ENCODE assay signal across 10 cellular contexts in genomic region chr10:97412891-97413304, GRCh38. TPM values are rescaled to one million over a fixed set of nuclear protein-coding genes. Genes with fewer than 3 reads are reported as not detected.
DNase-seq lines count a peak whose midpoint lies in the region; ATAC-seq lines count a peak whose summit lies in the region.
"Had no signal": no experiment of that assay in that cellular context is flagged by ENCODE, and none has a peak within 500 bp of the region (broad histone marks: within the 10 kb centered on the region; RNA-seq: fewer than 3 reads in every experiment).

No MANE protein-coding gene starts in this region.

- peak overlapping the region; percentile 3 to 93 (median 77) for H3K27ac Mint-ChIP-seq in CD8-positive, alpha-beta memory T cell
- H3K27ac Mint-ChIP-seq in naive thymus-derived CD8-positive, alpha-beta T cell = peak overlapping the region; percentile 83 to 92 (median 89)

- H3K4me1 Mint-ChIP-seq in CD8-positive, alpha-beta memory T cell = peaks cover 35 to 43% (median 40%) of the 10 kb centered on the region in 3 donors
- H3K4me1 Mint-ChIP-seq in naive thymus-derived CD8-positive, alpha-beta T cell = peaks cover 18 to 49% (median 42%) of the 10 kb centered on the region in 4 donors

- H3K36me3 ChIP-seq in CD8-positive, alpha-beta memory T cell (ENCODE audit: insufficient read depth, low read length) = no peaks in the 10 kb centered on the region
- no peaks in the 10 kb centered on the region for H3K36me3 ChIP-seq in effector memory CD4-positive, alpha-beta T cell (ENCODE audit: control insufficient read depth, insufficient read depth, low read length)

- no peak for ATAC-seq in naive thymus-derived CD8-positive, alpha-beta T cell

- CTCF ChIA-PET in CD8-positive, alpha-beta memory T cell (lab: Charles Lee) = interaction anchor here (0.8 to 2.9 kb wide), 4 partner anchors 10 to 142 kb away, joined by 3 to 13 read pairs (median 6); partner anchors contain the start of gene RRP12

- H3K4me3 ChIP-seq in CD8-positive, alpha-beta memory T cell (ENCODE audit: low read length) = no peak overlapping the region
- H3K4me3 ChIP-seq in effector memory CD4-positive, alpha-beta T cell (ENCODE audit: insufficient read depth, low read depth, low read length, poor library complexity, severe bottlenecking) = no peak overlapping the region

- H3K36me3 Mint-ChIP-seq in CD8-positive, alpha-beta memory T cell = peaks cover 0 to 2% (median 0%) of the 10 kb centered on the region in 3 donors
- no peaks in the 10 kb centered on the region for H3K36me3 Mint-ChIP-seq in naive thymus-derived CD8-positive, alpha-beta T cell

- no peaks in the 10 kb centered on the region for H3K27me3 Mint-ChIP-seq in CD8-positive, alpha-beta memory T cell
- H3K27me3 Mint-ChIP-seq in naive thymus-derived CD8-positive, alpha-beta T cell = no peaks in the 10 kb centered on the region

- no peaks in the 10 kb centered on the region for H3K27me3 ChIP-seq in CD8-positive, alpha-beta memory T cell (ENCODE audit: insufficient read depth, low read length, poor library complexity, severe bottlenecking)
- H3K27me3 ChIP-seq in effector memory CD4-positive, alpha-beta T cell (replicated peaks; ENCODE audit: control insufficient read depth, insufficient read depth, low read length, poor library complexity, severe bottlenecking) = no peaks in the 10 kb centered on the region

- no peaks in the 10 kb centered on the region for H3K9me3 ChIP-seq in CD8-positive, alpha-beta memory T cell (ENCODE audit: low read length)
- H3K9me3 ChIP-seq in effector memory CD4-positive, alpha-beta T cell (ENCODE audit: control insufficient read depth, low read length) = no peaks in the 10 kb centered on the region

- no peak for DNase-seq in CD8-positive, alpha-beta memory T cell
- peak; percentile 48 for DNase-seq in HT1080 (ENCODE audit: low read depth)
- peak; percentile 48 for DNase-seq in activated T-helper 9 cell treated with anti-CD3 and anti-CD28 coated beads, Interleukin-2, amount 50 U/mL, for 16 hours (ENCODE audit: low read depth)
- no peak for DNase-seq in naive thymus-derived CD8-positive, alpha-beta T cell
- no peak for DNase-seq in NK-92 (lab: John Stamatoyannopoulos, UW; ENCODE audit: unreplicated experiment)
- no peak for DNase-seq in effector memory CD4-positive, alpha-beta T cell
- no peak for DNase-seq in retina
- no peak for DNase-seq in GOT3 (lab: John Stamatoyannopoulos, UW)
- DNase-seq: NCI-H1694 had no signal

- H3K9me3 Mint-ChIP-seq in CD8-positive, alpha-beta memory T cell = no peaks in the 10 kb centered on the region
- no peaks in the 10 kb centered on the region for H3K9me3 Mint-ChIP-seq in naive thymus-derived CD8-positive, alpha-beta T cell
- H3K9me3 Mint-ChIP-seq: neural crest cell had no signal

- peak overlapping the region in 4 of 7 donors; percentile 1 to 49 (median 18) for H3K4me3 Mint-ChIP-seq in CD8-positive, alpha-beta memory T cell
- peak overlapping the region in 7 of 10 donors; percentile 6 to 74 (median 53) for H3K4me3 Mint-ChIP-seq in naive thymus-derived CD8-positive, alpha-beta T cell
- H3K4me3 Mint-ChIP-seq: neural crest cell had no signal

- peaks cover 27% of the 10 kb centered on the region for H3K4me1 ChIP-seq in CD8-positive, alpha-beta memory T cell (ENCODE audit: insufficient read depth, low read length)
- peaks cover 15% of the 10 kb centered on the region for H3K4me1 ChIP-seq in effector memory CD4-positive, alpha-beta T cell (ENCODE audit: control insufficient read depth, insufficient read depth, low read length, poor library complexity, severe bottlenecking)

- POLR2A ChIA-PET in CD8-positive, alpha-beta memory T cell (lab: Charles Lee) = interaction anchor here (1.2 kb wide), 1 partner anchor 12 kb away, joined by 5 read pairs; no protein-coding TSS in a partner anchor
- POLR2A ChIA-PET in naive thymus-derived CD8-positive, alpha-beta T cell (lab: Charles Lee) = no interaction called here

- no peak overlapping the region for H3K27ac ChIP-seq in CD8-positive, alpha-beta memory T cell (ENCODE audit: low read depth, low read length)
- no peak overlapping the region for H3K27ac ChIP-seq in effector memory CD4-positive, alpha-beta T cell (ENCODE audit: insufficient read depth, low read length, poor library complexity, severe bottlenecking)

RNA-seq across cellular contexts. Expression of gene RRP12, which starts 11.8 kb away (rescaled TPM):
- 100 to 1,000 TPM; 102 to 111 TPM for total RNA-seq in CD8-positive, alpha-beta memory T cell
- 11.6 TPM for polyA plus RNA-seq in CD8-positive, alpha-beta memory T cell
- total RNA-seq in HT1080 (2014; rRNA removed; shearing (Covaris generic)) = 68.6 and 75.5 TPM in 2 replicates
- polyA plus RNA-seq in HT1080 (2015; cell fraction: cytosol; rRNA removed) = 27.9 and 31.2 TPM in 2 replicates
- polyA plus RNA-seq in HT1080 (2015; cell fraction: nucleus; rRNA removed) = 114 and 115 TPM in 2 replicates
- 10 to 100 TPM; 25.5 to 27.2 TPM for total RNA-seq in naive thymus-derived CD8-positive, alpha-beta T cell
- 10 to 100 TPM in 1 of 3 donors, 1 to 10 TPM in 2; 8.0 to 17.3 (median 8.3) TPM for polyA plus RNA-seq in naive thymus-derived CD8-positive, alpha-beta T cell

RNA-seq across cellular contexts. Expression of gene PGAM1, which starts 13.1 kb away (rescaled TPM):
- 1,000 to 10,000 TPM; 1,086 to 1,097 TPM for total RNA-seq in CD8-positive, alpha-beta memory T cell
- polyA plus RNA-seq in CD8-positive, alpha-beta memory T cell = 309 TPM
- total RNA-seq in HT1080 (2014; rRNA removed; shearing (Covaris generic)) = 1,002 and 1,071 TPM in 2 replicates
- polyA plus RNA-seq in HT1080 (2015; cell fraction: cytosol; rRNA removed) = 1,049 and 1,085 TPM in 2 replicates
- polyA plus RNA-seq in HT1080 (2015; cell fraction: nucleus; rRNA removed) = 613 and 709 TPM in 2 replicates
- total RNA-seq in naive thymus-derived CD8-positive, alpha-beta T cell = 10 to 100 TPM; 69.6 to 72.4 TPM
- polyA plus RNA-seq in naive thymus-derived CD8-positive, alpha-beta T cell = 100 to 1,000 TPM; 191 to 222 (median 193) TPM

RNA-seq across cellular contexts. Expression of gene EXOSC1, which starts 32.9 kb away (rescaled TPM):
- 10 to 100 TPM; 61.0 to 64.8 TPM for total RNA-seq in CD8-positive, alpha-beta memory T cell
- 83.0 TPM for polyA plus RNA-seq in CD8-positive, alpha-beta memory T cell
- 73.4 and 78.3 TPM in 2 replicates for total RNA-seq in HT1080 (2014; rRNA removed; shearing (Covaris generic))
- polyA plus RNA-seq in HT1080 (2015; cell fraction: cytosol; rRNA removed) = 46.7 and 47.2 TPM in 2 replicates
- polyA plus RNA-seq in HT1080 (2015; cell fraction: nucleus; rRNA removed) = 38.7 and 39.2 TPM in 2 replicates
- 10 to 100 TPM; 46.9 to 50.6 TPM for total RNA-seq in naive thymus-derived CD8-positive, alpha-beta T cell
- 10 to 100 TPM; 67.4 to 87.0 (median 77.1) TPM for polyA plus RNA-seq in naive thymus-derived CD8-positive, alpha-beta T cell

RNA-seq across cellular contexts. Expression of gene ZDHHC16, which starts 33.1 kb away (rescaled TPM):
- total RNA-seq in CD8-positive, alpha-beta memory T cell = 10 to 100 TPM; 56.2 to 57.6 TPM
- 26.4 TPM for polyA plus RNA-seq in CD8-positive, alpha-beta memory T cell
- 70.6 and 82.0 TPM in 2 replicates for total RNA-seq in HT1080 (2014; rRNA removed; shearing (Covaris generic))
- polyA plus RNA-seq in HT1080 (2015; cell fraction: cytosol; rRNA removed) = 48.4 and 52.3 TPM in 2 replicates
- 35.6 and 37.4 TPM in 2 replicates for polyA plus RNA-seq in HT1080 (2015; cell fraction: nucleus; rRNA removed)
- 10 to 100 TPM; 28.1 to 29.3 TPM for total RNA-seq in naive thymus-derived CD8-positive, alpha-beta T cell
- polyA plus RNA-seq in naive thymus-derived CD8-positive, alpha-beta T cell = 10 to 100 TPM; 20.0 to 31.4 (median 25.3) TPM

Comparison
In these comparisons a context has a peak if more than half of its experiments do, and no peak if none do; other contexts are left out.
1. DNase-seq: peak in HT1080 (single experiment) and activated T-helper 9 cell treated with anti-CD3 and anti-CD28 coated beads, Interleukin-2, amount 50 U/mL, for 16 hours (single experiment); none in CD8-positive, alpha-beta memory T cell (0 of 5), naive thymus-derived CD8-positive, alpha-beta T cell (0 of 10), NK-92 (single experiment), effector memory CD4-positive, alpha-beta T cell (0 of 3), retina (single experiment) and GOT3 (single experiment).
2. RNA of gene PGAM1, which starts 13.1 kb away (total RNA-seq): 1,086 to 1,097 TPM in CD8-positive, alpha-beta memory T cell and 1,002 to 1,071 TPM in HT1080; 69.6 to 72.4 TPM in naive thymus-derived CD8-positive, alpha-beta T cell; every median in the first group is over 10 times any median in the second.